ENCODE assay signal across 26 cellular contexts in the genomic region with DNA sequence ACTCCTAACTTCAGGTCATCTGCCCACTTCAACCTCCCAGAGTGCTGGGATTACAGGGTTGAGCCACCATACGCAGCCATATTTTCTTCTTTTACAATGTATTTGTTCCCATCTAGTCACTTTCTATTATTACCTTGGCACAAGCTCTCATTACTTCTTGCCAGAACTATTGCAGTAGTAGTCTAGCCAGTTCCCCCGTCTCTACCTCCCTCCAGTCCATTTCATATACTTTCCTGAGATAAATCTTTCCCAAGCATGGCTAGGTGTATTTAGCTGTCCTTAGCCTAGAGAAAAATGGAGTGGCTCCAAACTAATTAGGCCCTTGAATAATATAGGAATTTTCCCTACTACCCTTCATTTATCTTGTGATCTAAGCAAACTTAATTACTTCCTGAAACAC.
DNase-seq lines count a peak whose midpoint lies in the region; FAIRE-seq and TF ChIP-seq lines count a peak whose summit lies in the region.
"Had no signal": no experiment of that assay in that cellular context is flagged by ENCODE, and none has a peak within 500 bp of the region (broad histone marks: within the 10 kb centered on the region; RNA-seq: fewer than 3 reads in every experiment).

No MANE protein-coding gene starts in this region.

- peak; percentile 47 for FAIRE-seq in astrocyte (lab: Jason Lieb, UNC)
- FAIRE-seq: GM12878, GM12892, GM18507 had no signal

- POLR2A ChIA-PET in PC-9 (lab: Charles Lee; ENCODE audit: unreplicated experiment) = interaction anchor here (0.5 kb wide), 1 partner anchor 264 kb away, joined by 3 read pairs; no protein-coding TSS in a partner anchor

- H4K20me1 ChIP-seq in astrocyte (ENCODE audit: insufficient read depth, low read length) (no peaks in the 10 kb centered on the region), PC-9 (ENCODE audit: insufficient read depth) (no peaks in the 10 kb centered on the region), neural progenitor cell (ENCODE audit: low read depth) (no peaks in the 10 kb centered on the region)
- H4K20me1 ChIP-seq: BLaER1 treated with 17β-estradiol and CSF1 and Interleukin-3, amounts not matched to agents 10 nM and 100 nM had no signal

- H3K4me3 Mint-ChIP-seq in astrocyte (ENCODE audit: unreplicated experiment) (no peak overlapping the region), neural crest cell (no peak overlapping the region), neural progenitor cell (no peak overlapping the region)
- H3K4me3 Mint-ChIP-seq: B cell; CD14-positive monocyte; CD4-positive, alpha-beta memory T cell; CD4-positive, CD25-positive, alpha-beta regulatory T cell; CD8-positive, alpha-beta memory T cell had no signal

- H3K9me3 ChIP-seq in astrocyte (ENCODE audit: insufficient read depth, low read depth, low read length) = no peaks in the 10 kb centered on the region
- H3K9me3 ChIP-seq in PC-9 (ENCODE audit: insufficient read depth, low read depth) = no peaks in the 10 kb centered on the region
- no peaks in the 10 kb centered on the region for H3K9me3 ChIP-seq in neural progenitor cell (ENCODE audit: low read depth)
- H3K9me3 ChIP-seq: A549; BLaER1 treated with 17β-estradiol and CSF1 and Interleukin-3, amounts not matched to agents 10 nM and 100 nM had no signal

- H3K36me3 Mint-ChIP-seq in astrocyte (ENCODE audit: low read depth, unreplicated experiment) (no peaks in the 10 kb centered on the region), neural crest cell (ENCODE audit: low read depth) (peaks cover 4% of the 10 kb centered on the region), neural progenitor cell (no peaks in the 10 kb centered on the region)
- H3K36me3 Mint-ChIP-seq: CD4-positive, CD25-positive, alpha-beta regulatory T cell had no signal

- no peak overlapping the region for H3K4me3 ChIP-seq in astrocyte (ENCODE audit: insufficient read depth, low read depth, low read length)
- no peak overlapping the region for H3K4me3 ChIP-seq in PC-9
- no peak overlapping the region for H3K4me3 ChIP-seq in neural progenitor cell
- H3K4me3 ChIP-seq: A549; BLaER1 treated with 17β-estradiol and CSF1 and Interleukin-3, amounts not matched to agents 10 nM and 100 nM; GM12878 had no signal

- H3F3A ChIP-seq in PC-9 (ENCODE audit: insufficient read depth, low read depth) (no peaks in the 10 kb centered on the region), neural progenitor cell (ENCODE audit: low read depth) (no peaks in the 10 kb centered on the region)

- H3K9me3 Mint-ChIP-seq in astrocyte (ENCODE audit: unreplicated experiment) = no peaks in the 10 kb centered on the region
- H3K9me3 Mint-ChIP-seq in neural crest cell = peaks cover 5% of the 10 kb centered on the region
- H3K9me3 Mint-ChIP-seq in neural progenitor cell = peaks cover 2% of the 10 kb centered on the region
- H3K9me3 Mint-ChIP-seq: CD4-positive, alpha-beta memory T cell had no signal

- H3K9me2 ChIP-seq in PC-9 (ENCODE audit: insufficient read depth) = no peaks in the 10 kb centered on the region

- H3K4me1 Mint-ChIP-seq in astrocyte (ENCODE audit: low read depth, unreplicated experiment) (no peaks in the 10 kb centered on the region), neural crest cell (no peaks in the 10 kb centered on the region), neural progenitor cell (no peaks in the 10 kb centered on the region)
- H3K4me1 Mint-ChIP-seq: B cell; CD14-positive monocyte; CD4-positive, alpha-beta memory T cell; CD8-positive, alpha-beta memory T cell had no signal

- H3K27ac ChIP-seq in 22Rv1 (peak overlapping the region; percentile 55), C4-2B (peak overlapping the region; percentile 57), astrocyte (ENCODE audit: low read depth, low read length) (no peak overlapping the region), PC-9 (no peak overlapping the region), neural progenitor cell (no peak overlapping the region)
- H3K27ac ChIP-seq: A549; BLaER1 treated with 17β-estradiol and CSF1 and Interleukin-3, amounts not matched to agents 10 nM and 100 nM had no signal

- H3K9ac ChIP-seq in astrocyte (ENCODE audit: low read length) = no peak overlapping the region
- H3K9ac ChIP-seq in neural progenitor cell = no peak overlapping the region
- H3K9ac ChIP-seq: BLaER1 treated with 17β-estradiol and CSF1 and Interleukin-3, amounts not matched to agents 10 nM and 100 nM had no signal

- H3K27me3 ChIP-seq in astrocyte (ENCODE audit: insufficient read depth, low read length) = no peaks in the 10 kb centered on the region
- no peaks in the 10 kb centered on the region for H3K27me3 ChIP-seq in PC-9 (ENCODE audit: insufficient read depth, low read depth)
- H3K27me3 ChIP-seq in neural progenitor cell = no peaks in the 10 kb centered on the region

- DNase-seq in astrocyte (ENCODE audit: low read depth) = no peak
- DNase-seq in neural crest cell (ENCODE audit: low read depth, low spot score) = no peak
- DNase-seq in PC-9 = no peak
- no peak for DNase-seq in neural progenitor cell (ENCODE audit: low spot score)
- no peak for DNase-seq in effector CD4-positive, alpha-beta T cell
- DNase-seq: AML-193; CD4-positive, alpha-beta memory T cell; CD4-positive, CD25-positive, alpha-beta regulatory T cell; CD8-positive, alpha-beta memory T cell; COR-L47; DMS 273 treated with DMSO at 0.1 percent for 48 hours; DMS153; DMS53; DMS79; DND-41; EL; GDM1 had no signal

- CTCF ChIA-PET in PC-9 (lab: Charles Lee) = no interaction called here

- intact Hi-C loops in PC-9 (cut with micrococcal nuclease; ENCODE audit: unreplicated experiment) = no loop called here

- TF ChIP-seq CTCF in 22Rv1 (IDR thresholded peaks at IDR 0.05) = no peak
- no peak for TF ChIP-seq CTCF in C4-2B (conservative IDR thresholded peaks at IDR 0.05)
- TF ChIP-seq CTCF in astrocyte (IDR thresholded peaks at IDR 0.05; ENCODE audit: insufficient read depth, low read depth, low read length) = no peak
- no peak for TF ChIP-seq CTCF in neural crest cell (conservative IDR thresholded peaks at IDR 0.05)
- no peak for TF ChIP-seq CTCF in PC-9 (conservative IDR thresholded peaks at IDR 0.05)
- TF ChIP-seq CTCF in neural progenitor cell (IDR thresholded peaks at IDR 0.05) = no peak

- H3K4me2 ChIP-seq in astrocyte (ENCODE audit: low read length) (no peak overlapping the region), PC-9 (no peak overlapping the region), neural progenitor cell (no peak overlapping the region)
- H3K4me2 ChIP-seq: A549; BLaER1 treated with 17β-estradiol and CSF1 and Interleukin-3, amounts not matched to agents 10 nM and 100 nM had no signal

- H3K36me3 ChIP-seq in astrocyte (ENCODE audit: insufficient read depth, low read length) (no peaks in the 10 kb centered on the region), PC-9 (ENCODE audit: low read depth) (no peaks in the 10 kb centered on the region), neural progenitor cell (no peaks in the 10 kb centered on the region)
- H3K36me3 ChIP-seq: BLaER1 treated with 17β-estradiol and CSF1 and Interleukin-3, amounts not matched to agents 10 nM and 100 nM had no signal

- H3K79me2 ChIP-seq in astrocyte (ENCODE audit: insufficient read depth, low read length) (no peaks in the 10 kb centered on the region), PC-9 (ENCODE audit: low read depth) (no peaks in the 10 kb centered on the region), neural progenitor cell (ENCODE audit: low read depth) (no peaks in the 10 kb centered on the region)

- no peaks in the 10 kb centered on the region for H3K4me1 ChIP-seq in astrocyte (ENCODE audit: insufficient read depth, low read length)
- H3K4me1 ChIP-seq in PC-9 (replicated peaks; ENCODE audit: insufficient read depth) = no peaks in the 10 kb centered on the region
- H3K4me1 ChIP-seq in neural progenitor cell = no peaks in the 10 kb centered on the region
- H3K4me1 ChIP-seq: A549; BLaER1 treated with 17β-estradiol and CSF1 and Interleukin-3, amounts not matched to agents 10 nM and 100 nM had no signal

- H3K27ac Mint-ChIP-seq in astrocyte (ENCODE audit: unreplicated experiment) (no peak overlapping the region), neural crest cell (ENCODE audit: unreplicated experiment) (peak overlapping the region; percentile 63), neural progenitor cell (no peak overlapping the region)
- H3K27ac Mint-ChIP-seq: B cell; CD14-positive monocyte; CD4-positive, CD25-positive, alpha-beta regulatory T cell; CD8-positive, alpha-beta memory T cell had no signal

- BruUV-seq in PC-9 (replicated peaks; lab: Mats Ljungman, UMichigan) = no TSS peak

- H2AFZ ChIP-seq in astrocyte (ENCODE audit: low read depth, low read length) (no peak overlapping the region), PC-9 (no peak overlapping the region), neural progenitor cell (replicated peaks) (no peak overlapping the region)

- no peaks in the 10 kb centered on the region for H3K27me3 Mint-ChIP-seq in astrocyte (ENCODE audit: low read depth, unreplicated experiment)
- no peaks in the 10 kb centered on the region for H3K27me3 Mint-ChIP-seq in neural crest cell (ENCODE audit: low read depth)
- H3K27me3 Mint-ChIP-seq in neural progenitor cell (ENCODE audit: insufficient read depth, low read depth) = peaks cover 2% of the 10 kb centered on the region
- H3K27me3 Mint-ChIP-seq: B cell; CD4-positive, alpha-beta memory T cell; CD4-positive, CD25-positive, alpha-beta regulatory T cell; CD8-positive, alpha-beta memory T cell had no signal

Comparison
In these comparisons a context has a peak if more than half of its experiments do, and no peak if none do; other contexts are left out.
1. H3K27ac ChIP-seq: peak in 22Rv1 (single experiment) and C4-2B (single experiment); none in astrocyte (single experiment), PC-9 (single experiment) and neural progenitor cell (single experiment).